In the genomic region with DNA sequence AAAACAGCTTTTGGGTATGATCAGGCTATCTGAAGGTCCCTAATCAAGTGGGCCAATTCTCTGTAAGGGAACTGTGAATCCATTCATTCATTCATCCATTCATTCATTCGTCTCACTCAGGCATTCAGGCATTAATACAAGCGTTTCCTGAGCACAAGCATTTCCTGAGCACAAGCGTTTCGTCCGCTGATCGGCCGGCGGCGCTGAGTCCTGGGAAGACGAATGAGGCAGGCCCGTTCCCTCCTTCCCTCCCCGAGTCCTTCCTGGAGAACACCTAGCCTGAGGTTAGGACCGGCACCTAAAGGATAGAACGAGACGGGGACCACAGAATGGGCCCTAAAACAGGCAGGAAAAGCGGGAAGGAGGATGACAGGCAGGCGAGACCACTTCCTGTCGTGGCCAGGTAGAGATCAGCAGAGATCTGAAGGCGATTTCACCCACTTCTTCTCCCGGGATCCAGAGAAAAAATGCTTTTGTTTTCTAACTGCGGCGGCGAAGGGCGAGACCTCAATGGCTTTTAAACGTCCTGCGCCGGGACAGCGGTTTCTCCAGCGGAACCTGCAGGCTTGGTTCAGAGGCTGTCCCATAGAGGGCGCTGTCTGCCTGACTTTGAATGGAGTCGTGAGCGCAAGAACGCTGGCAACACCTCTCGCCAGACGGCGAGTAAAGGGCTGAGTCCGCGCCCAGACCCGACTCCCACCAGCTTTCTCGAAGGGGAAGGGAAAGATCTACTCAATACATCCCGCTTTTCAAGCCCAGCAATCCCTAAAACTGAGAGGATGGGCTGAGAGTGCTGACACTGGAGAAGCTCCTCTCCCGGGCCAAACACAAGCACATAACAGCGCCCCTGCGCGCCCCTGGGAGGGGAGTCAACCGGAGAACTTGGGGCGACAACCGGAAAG, we compare ENCODE assay signal across 1 cellular context.
A peak's percentile ranks its signal among the peaks of the same experiment; 100 is the strongest.
TF ChIP-seq lines count a peak whose summit lies in the region.

No MANE protein-coding gene starts in this region.

TF ChIP-seq in HepG2, 621 proteins besides CTCF, POLR2A, EP300 and RAD21 (continued from another document and continues in another):
- TF ChIP-seq, protein P1, sequence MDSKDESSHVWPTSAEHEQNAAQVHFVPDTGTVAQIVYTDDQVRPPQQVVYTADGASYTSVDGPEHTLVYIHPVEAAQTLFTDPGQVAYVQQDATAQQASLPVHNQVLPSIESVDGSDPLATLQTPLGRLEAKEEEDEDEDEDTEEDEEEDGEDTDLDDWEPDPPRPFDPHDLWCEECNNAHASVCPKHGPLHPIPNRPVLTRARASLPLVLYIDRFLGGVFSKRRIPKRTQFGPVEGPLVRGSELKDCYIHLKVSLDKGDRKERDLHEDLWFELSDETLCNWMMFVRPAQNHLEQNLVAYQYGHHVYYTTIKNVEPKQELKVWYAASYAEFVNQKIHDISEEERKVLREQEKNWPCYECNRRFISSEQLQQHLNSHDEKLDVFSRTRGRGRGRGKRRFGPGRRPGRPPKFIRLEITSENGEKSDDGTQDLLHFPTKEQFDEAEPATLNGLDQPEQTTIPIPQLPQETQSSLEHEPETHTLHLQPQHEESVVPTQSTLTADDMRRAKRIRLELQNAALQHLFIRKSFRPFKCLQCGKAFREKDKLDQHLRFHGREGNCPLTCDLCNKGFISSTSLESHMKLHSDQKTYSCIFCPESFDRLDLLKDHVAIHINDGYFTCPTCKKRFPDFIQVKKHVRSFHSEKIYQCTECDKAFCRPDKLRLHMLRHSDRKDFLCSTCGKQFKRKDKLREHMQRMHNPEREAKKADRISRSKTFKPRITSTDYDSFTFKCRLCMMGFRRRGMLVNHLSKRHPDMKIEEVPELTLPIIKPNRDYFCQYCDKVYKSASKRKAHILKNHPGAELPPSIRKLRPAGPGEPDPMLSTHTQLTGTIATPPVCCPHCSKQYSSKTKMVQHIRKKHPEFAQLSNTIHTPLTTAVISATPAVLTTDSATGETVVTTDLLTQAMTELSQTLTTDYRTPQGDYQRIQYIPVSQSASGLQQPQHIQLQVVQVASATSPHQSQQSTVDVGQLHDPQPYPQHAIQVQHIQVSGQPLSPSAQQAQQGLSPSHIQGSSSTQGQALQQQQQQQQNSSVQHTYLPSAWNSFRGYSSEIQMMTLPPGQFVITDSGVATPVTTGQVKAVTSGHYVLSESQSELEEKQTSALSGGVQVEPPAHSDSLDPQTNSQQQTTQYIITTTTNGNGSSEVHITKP (CRISPR knock-in tag; IDR thresholded peaks at IDR 0.05; ENCODE audit: low read depth), result no peak
- no peak for TF ChIP-seq ZBTB20 (CRISPR knock-in tag; IDR thresholded peaks at IDR 0.05; ENCODE audit: borderline replicate concordance, low read depth)
- peak; percentile 14 for TF ChIP-seq TEAD3 (CRISPR knock-in tag; optimal IDR thresholded peaks at IDR 0.05; ENCODE audit: borderline replicate concordance)
- TF ChIP-seq, protein P2, sequence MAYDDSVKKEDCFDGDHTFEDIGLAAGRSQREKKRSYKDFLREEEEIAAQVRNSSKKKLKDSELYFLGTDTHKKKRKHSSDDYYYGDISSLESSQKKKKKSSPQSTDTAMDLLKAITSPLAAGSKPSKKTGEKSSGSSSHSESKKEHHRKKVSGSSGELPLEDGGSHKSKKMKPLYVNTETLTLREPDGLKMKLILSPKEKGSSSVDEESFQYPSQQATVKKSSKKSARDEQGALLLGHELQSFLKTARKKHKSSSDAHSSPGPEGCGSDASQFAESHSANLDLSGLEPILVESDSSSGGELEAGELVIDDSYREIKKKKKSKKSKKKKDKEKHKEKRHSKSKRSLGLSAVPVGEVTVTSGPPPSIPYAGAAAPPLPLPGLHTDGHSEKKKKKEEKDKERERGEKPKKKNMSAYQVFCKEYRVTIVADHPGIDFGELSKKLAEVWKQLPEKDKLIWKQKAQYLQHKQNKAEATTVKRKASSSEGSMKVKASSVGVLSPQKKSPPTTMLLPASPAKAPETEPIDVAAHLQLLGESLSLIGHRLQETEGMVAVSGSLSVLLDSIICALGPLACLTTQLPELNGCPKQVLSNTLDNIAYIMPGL (CRISPR knock-in tag; IDR thresholded peaks at IDR 0.05; ENCODE audit: borderline replicate concordance in 1 of 2, low read depth in 1 of 2), result peak; percentile 39 to 65; a peak in 2 of 4 replicates
- TF ChIP-seq ZNF572 (CRISPR knock-in tag; IDR thresholded peaks at IDR 0.05), result 0 out of 2 replicates have a peak, but pooled peaks have one; percentile 43
- TF ChIP-seq ZFP62 (CRISPR knock-in tag; IDR thresholded peaks at IDR 0.05), result no peak
- TF ChIP-seq, protein P3, sequence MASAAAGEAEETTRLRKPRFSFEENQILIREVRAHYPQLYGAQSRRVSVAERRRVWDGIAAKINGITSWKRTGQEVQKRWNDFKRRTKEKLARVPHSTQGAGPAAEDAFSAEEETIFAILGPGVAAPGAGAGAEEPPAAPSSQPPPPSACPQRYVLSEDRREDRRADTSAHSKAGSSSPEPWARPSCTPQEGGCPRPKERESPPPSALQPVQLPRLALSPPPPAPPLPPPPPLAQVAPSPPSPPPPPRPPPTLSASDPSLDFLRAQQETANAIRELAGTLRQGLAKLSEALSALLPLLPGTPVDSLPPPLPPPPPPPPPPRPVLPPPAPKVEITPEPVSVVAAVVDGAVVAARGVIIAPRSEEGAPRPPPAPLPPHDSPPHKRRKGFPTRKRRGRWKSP (CRISPR knock-in tag; IDR thresholded peaks at IDR 0.05), result peak; percentile 86; the same call in 1 of the 2 replicates
- TF ChIP-seq MTF2 (CRISPR knock-in tag; IDR thresholded peaks at IDR 0.05; ENCODE audit: borderline replicate concordance), result peak; percentile 77; the same call in 1 of the 2 replicates
- 0 out of 4 replicates have a peak, but pooled peaks of 1 of the 2 experiments have one; percentile 29 for TF ChIP-seq KLF16 (CRISPR knock-in tag; IDR thresholded peaks at IDR 0.05)
- no peak for TF ChIP-seq STAT5B (CRISPR knock-in tag; IDR thresholded peaks at IDR 0.05)
- TF ChIP-seq, protein P4, sequence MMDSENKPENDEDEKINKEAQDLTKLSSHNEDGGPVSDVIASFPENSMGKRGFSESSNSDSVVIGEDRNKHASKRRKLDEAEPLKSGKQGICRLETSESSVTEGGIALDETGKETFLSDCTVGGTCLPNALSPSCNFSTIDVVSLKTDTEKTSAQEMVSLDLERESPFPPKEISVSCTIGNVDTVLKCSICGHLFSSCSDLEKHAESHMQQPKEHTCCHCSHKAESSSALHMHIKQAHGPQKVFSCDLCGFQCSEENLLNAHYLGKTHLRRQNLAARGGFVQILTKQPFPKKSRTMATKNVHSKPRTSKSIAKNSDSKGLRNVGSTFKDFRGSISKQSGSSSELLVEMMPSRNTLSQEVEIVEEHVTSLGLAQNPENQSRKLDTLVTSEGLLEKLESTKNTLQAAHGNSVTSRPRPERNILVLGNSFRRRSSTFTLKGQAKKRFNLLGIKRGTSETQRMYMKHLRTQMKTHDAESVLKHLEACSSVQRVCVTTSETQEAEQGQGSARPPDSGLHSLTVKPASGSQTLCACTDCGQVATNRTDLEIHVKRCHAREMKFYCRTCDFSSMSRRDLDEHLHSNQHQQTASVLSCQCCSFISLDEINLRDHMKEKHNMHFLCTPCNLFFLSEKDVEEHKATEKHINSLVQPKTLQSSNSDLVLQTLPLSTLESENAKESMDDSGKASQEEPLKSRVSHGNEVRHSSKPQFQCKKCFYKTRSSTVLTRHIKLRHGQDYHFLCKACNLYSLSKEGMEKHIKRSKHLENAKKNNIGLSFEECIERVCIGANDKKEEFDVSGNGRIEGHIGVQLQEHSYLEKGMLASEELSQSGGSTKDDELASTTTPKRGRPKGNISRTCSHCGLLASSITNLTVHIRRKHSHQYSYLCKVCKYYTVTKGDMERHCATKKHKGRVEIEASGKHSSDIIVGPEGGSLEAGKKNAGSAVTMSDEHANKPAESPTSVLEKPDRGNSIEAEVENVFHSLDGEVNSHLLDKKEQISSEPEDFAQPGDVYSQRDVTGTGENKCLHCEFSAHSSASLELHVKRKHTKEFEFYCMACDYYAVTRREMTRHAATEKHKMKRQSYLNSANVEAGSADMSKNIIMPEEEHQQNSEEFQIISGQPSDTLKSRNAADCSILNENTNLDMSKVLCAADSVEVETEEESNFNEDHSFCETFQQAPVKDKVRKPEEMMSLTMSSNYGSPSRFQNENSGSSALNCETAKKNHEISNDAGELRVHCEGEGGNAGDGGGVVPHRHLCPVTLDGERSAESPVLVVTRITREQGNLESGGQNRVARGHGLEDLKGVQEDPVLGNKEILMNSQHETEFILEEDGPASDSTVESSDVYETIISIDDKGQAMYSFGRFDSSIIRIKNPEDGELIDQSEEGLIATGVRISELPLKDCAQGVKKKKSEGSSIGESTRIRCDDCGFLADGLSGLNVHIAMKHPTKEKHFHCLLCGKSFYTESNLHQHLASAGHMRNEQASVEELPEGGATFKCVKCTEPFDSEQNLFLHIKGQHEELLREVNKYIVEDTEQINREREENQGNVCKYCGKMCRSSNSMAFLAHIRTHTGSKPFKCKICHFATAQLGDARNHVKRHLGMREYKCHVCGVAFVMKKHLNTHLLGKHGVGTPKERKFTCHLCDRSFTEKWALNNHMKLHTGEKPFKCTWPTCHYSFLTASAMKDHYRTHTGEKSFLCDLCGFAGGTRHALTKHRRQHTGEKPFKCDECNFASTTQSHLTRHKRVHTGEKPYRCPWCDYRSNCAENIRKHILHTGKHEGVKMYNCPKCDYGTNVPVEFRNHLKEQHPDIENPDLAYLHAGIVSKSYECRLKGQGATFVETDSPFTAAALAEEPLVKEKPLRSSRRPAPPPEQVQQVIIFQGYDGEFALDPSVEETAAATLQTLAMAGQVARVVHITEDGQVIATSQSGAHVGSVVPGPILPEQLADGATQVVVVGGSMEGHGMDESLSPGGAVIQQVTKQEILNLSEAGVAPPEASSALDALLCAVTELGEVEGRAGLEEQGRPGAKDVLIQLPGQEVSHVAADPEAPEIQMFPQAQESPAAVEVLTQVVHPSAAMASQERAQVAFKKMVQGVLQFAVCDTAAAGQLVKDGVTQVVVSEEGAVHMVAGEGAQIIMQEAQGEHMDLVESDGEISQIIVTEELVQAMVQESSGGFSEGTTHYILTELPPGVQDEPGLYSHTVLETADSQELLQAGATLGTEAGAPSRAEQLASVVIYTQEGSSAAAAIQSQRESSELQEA (CRISPR knock-in tag; IDR thresholded peaks at IDR 0.05; ENCODE audit: not compliant biosample characterization), result no peak
- 0 out of 2 replicates have a peak, but pooled peaks have one; percentile 20 for TF ChIP-seq KDM5B (CRISPR knock-in tag; IDR thresholded peaks at IDR 0.05; ENCODE audit: borderline replicate concordance)
- TF ChIP-seq, protein P5, sequence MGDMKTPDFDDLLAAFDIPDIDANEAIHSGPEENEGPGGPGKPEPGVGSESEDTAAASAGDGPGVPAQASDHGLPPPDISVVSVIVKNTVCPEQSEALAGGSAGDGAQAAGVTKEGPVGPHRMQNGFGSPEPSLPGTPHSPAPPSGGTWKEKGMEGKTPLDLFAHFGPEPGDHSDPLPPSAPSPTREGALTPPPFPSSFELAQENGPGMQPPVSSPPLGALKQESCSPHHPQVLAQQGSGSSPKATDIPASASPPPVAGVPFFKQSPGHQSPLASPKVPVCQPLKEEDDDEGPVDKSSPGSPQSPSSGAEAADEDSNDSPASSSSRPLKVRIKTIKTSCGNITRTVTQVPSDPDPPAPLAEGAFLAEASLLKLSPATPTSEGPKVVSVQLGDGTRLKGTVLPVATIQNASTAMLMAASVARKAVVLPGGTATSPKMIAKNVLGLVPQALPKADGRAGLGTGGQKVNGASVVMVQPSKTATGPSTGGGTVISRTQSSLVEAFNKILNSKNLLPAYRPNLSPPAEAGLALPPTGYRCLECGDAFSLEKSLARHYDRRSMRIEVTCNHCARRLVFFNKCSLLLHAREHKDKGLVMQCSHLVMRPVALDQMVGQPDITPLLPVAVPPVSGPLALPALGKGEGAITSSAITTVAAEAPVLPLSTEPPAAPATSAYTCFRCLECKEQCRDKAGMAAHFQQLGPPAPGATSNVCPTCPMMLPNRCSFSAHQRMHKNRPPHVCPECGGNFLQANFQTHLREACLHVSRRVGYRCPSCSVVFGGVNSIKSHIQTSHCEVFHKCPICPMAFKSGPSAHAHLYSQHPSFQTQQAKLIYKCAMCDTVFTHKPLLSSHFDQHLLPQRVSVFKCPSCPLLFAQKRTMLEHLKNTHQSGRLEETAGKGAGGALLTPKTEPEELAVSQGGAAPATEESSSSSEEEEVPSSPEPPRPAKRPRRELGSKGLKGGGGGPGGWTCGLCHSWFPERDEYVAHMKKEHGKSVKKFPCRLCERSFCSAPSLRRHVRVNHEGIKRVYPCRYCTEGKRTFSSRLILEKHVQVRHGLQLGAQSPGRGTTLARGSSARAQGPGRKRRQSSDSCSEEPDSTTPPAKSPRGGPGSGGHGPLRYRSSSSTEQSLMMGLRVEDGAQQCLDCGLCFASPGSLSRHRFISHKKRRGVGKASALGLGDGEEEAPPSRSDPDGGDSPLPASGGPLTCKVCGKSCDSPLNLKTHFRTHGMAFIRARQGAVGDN (CRISPR knock-in tag; IDR thresholded peaks at IDR 0.05), result peak; percentile 51
- 0 out of 2 replicates have a peak, but pooled peaks have one; percentile 26 for TF ChIP-seq KAT8 (CRISPR knock-in tag; IDR thresholded peaks at IDR 0.05)
- TF ChIP-seq, protein P6, sequence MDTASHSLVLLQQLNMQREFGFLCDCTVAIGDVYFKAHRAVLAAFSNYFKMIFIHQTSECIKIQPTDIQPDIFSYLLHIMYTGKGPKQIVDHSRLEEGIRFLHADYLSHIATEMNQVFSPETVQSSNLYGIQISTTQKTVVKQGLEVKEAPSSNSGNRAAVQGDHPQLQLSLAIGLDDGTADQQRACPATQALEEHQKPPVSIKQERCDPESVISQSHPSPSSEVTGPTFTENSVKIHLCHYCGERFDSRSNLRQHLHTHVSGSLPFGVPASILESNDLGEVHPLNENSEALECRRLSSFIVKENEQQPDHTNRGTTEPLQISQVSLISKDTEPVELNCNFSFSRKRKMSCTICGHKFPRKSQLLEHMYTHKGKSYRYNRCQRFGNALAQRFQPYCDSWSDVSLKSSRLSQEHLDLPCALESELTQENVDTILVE (CRISPR knock-in tag; IDR thresholded peaks at IDR 0.05), result 0 out of 2 replicates have a peak, but pooled peaks have one; percentile 27
- TF ChIP-seq, protein P7, sequence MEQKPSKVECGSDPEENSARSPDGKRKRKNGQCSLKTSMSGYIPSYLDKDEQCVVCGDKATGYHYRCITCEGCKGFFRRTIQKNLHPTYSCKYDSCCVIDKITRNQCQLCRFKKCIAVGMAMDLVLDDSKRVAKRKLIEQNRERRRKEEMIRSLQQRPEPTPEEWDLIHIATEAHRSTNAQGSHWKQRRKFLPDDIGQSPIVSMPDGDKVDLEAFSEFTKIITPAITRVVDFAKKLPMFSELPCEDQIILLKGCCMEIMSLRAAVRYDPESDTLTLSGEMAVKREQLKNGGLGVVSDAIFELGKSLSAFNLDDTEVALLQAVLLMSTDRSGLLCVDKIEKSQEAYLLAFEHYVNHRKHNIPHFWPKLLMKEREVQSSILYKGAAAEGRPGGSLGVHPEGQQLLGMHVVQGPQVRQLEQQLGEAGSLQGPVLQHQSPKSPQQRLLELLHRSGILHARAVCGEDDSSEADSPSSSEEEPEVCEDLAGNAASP (CRISPR knock-in tag; IDR thresholded peaks at IDR 0.05; ENCODE audit: borderline replicate concordance), result peak; percentile 47; the same call in 1 of the 2 replicates
- TF ChIP-seq SMC3 (IDR thresholded peaks at IDR 0.05; ENCODE audit: low read length), result peak; percentile 49; the same call in 1 of the 2 replicates
- TF ChIP-seq ZNF430 (CRISPR knock-in tag; IDR thresholded peaks at IDR 0.05), result no peak
